In the genomic region with DNA sequence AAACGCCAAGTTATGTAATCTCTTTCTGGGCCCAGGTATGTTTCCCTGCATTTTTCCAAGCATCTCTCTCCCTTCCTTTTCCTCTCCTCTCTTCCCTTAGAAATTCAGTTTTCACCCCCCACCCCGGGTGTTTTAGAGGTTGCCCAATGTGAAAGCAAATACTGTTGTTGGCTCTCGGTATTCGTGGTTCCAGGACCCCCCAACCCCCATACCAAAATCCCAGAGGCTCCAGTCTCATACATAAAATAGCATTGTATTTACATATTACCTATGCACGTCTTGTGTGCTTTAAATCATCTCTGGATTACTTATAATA, we compare ENCODE assay signal across 8 cellular contexts. TPM values are rescaled to one million over a fixed set of nuclear protein-coding genes. Genes with fewer than 3 reads are reported as not detected.
DNase-seq lines count a peak whose midpoint lies in the region; ATAC-seq and TF ChIP-seq lines count a peak whose summit lies in the region.

No MANE protein-coding gene starts in this region.

- H3K9me3 Mint-ChIP-seq in activated CD4-positive, alpha-beta memory T cell treated with anti-CD3 and anti-CD28 coated beads for 36 hours: no peaks in the 10 kb centered on the region

- H3K27ac ChIP-seq in HEK293 (ENCODE audit: extremely low read depth, low read depth, low read length): no peak overlapping the region
- no peak overlapping the region for H3K27ac ChIP-seq in esophagus muscularis mucosa (replicated peaks in 1 of 4)

- H3K36me3 Mint-ChIP-seq in activated CD4-positive, alpha-beta memory T cell treated with anti-CD3 and anti-CD28 coated beads for 36 hours: no peaks in the 10 kb centered on the region

- no peaks in the 10 kb centered on the region for H3K36me3 ChIP-seq in HEK293 (ENCODE audit: control insufficient read depth in 2 of 2, insufficient read depth in 1 of 2, low read length in 2 of 2)
- no peaks in the 10 kb centered on the region for H3K36me3 ChIP-seq in neuron (ENCODE audit: insufficient read depth, low read length)
- H3K36me3 ChIP-seq in esophagus muscularis mucosa: no peaks in the 10 kb centered on the region
- H3K36me3 ChIP-seq in mucosa of descending colon (ENCODE audit: low read depth): no peaks in the 10 kb centered on the region

- TF ChIP-seq POLR2A in esophagus muscularis mucosa (IDR thresholded peaks at IDR 0.05; ENCODE audit: low read depth): no peak

- TF ChIP-seq EP300 in esophagus muscularis mucosa (IDR thresholded peaks at IDR 0.05): no peak

- no peaks in the 10 kb centered on the region; the same call in 1 of the 2 replicates for H3K4me1 ChIP-seq in HEK293 (ENCODE audit: control insufficient read depth, insufficient read depth, low read length)
- H3K4me1 ChIP-seq in neuron (ENCODE audit: insufficient read depth, low read length): peaks cover 7% of the 10 kb centered on the region
- H3K4me1 ChIP-seq in esophagus muscularis mucosa: peaks cover 4 to 13% (median 10%) of the 10 kb centered on the region in 4 donors
- H3K4me1 ChIP-seq in mucosa of descending colon (ENCODE audit: low read depth): no peaks in the 10 kb centered on the region

- H3K9me3 ChIP-seq in HEK293 (ENCODE audit: control insufficient read depth, insufficient read depth, low read depth, low read length): no peaks in the 10 kb centered on the region
- H3K9me3 ChIP-seq in neuron (ENCODE audit: low read length): no peaks in the 10 kb centered on the region
- H3K9me3 ChIP-seq in esophagus muscularis mucosa: no peaks in the 10 kb centered on the region
- H3K9me3 ChIP-seq in mucosa of descending colon: no peaks in the 10 kb centered on the region

- POLR2A ChIA-PET in HEK293 (lab: Yijun Ruan, JAX): interaction anchor here (1.0 kb wide), 2 partner anchors 407 to 409 kb away, joined by 4 to 6 read pairs; partner anchors contain the start of gene RRAGA
- POLR2A ChIA-PET in activated CD4-positive, alpha-beta memory T cell treated with anti-CD3 and anti-CD28 coated beads for 36 hours (lab: Charles Lee): interaction anchor here (1.0 kb wide), 2 partner anchors 78 to 79 kb away, joined by 3 to 4 read pairs; partner anchors contain the start of gene RPS6

- H2AFZ ChIP-seq in neuron (ENCODE audit: low read depth, low read length): peak overlapping the region; percentile 88

- 24% methylated on average over 5 of the region's 5 CpGs for WGBS in esophagus muscularis mucosa

- DNase-seq in activated CD4-positive, alpha-beta memory T cell treated with anti-CD3 and anti-CD28 coated beads for 36 hours: no peak
- DNase-seq in esophagus muscularis mucosa (ENCODE audit: extremely low spot score) (no peak), mucosa of descending colon (no peak), NCI-H446 treated with DMSO at 0.1 percent for 48 hours (lab: John Stamatoyannopoulos, UW) (no peak), NCI-H748 (lab: John Stamatoyannopoulos, UW; ENCODE audit: unreplicated experiment) (no peak)

- no peaks in the 10 kb centered on the region for H3K27me3 ChIP-seq in neuron (ENCODE audit: insufficient read depth, low read length)
- no peaks in the 10 kb centered on the region for H3K27me3 ChIP-seq in esophagus muscularis mucosa

- intact Hi-C loops in activated CD4-positive, alpha-beta memory T cell treated with anti-CD3 and anti-CD28 coated beads for 36 hours (cut with micrococcal nuclease): loop anchor here (1.0 to 10.0 kb wide), 10 partner anchors 49 to 1643 kb away; partner anchors contain the start of genes ACER2, DENND4C, HAUS6 and RPS6
- intact Hi-C loops in esophagus muscularis mucosa (cut with DNase I) (loop anchor here (2.0 to 10.0 kb wide), 4 partner anchors 77 to 410 kb away; partner anchors contain the start of genes RPS6 and RRAGA), mucosa of descending colon (cut with DNase I, micrococcal nuclease) (loop anchor here (5.0 kb wide), 2 partner anchors 75 to 355 kb away; partner anchors contain the start of genes HAUS6 (in 1 of the 2) and RPS6 (in 1 of the 2))

- CTCF ChIA-PET in HEK293 (lab: Yijun Ruan, JAX): interaction anchor here (0.6 to 4.0 kb wide), 20 partner anchors 11 to 1375 kb away, joined by 3 to 30 read pairs (median 4); partner anchors contain the start of gene RRAGA
- CTCF ChIA-PET in activated CD4-positive, alpha-beta memory T cell treated with anti-CD3 and anti-CD28 coated beads for 36 hours (lab: Charles Lee): interaction anchor here (0.7 to 4.4 kb wide), 28 partner anchors 10 to 1925 kb away, joined by 3 to 43 read pairs (median 4); partner anchors contain the start of gene RRAGA

- peak; percentile 26 for ATAC-seq in GM18511 (IDR thresholded peaks at IDR 0.05; ENCODE audit: unreplicated experiment)
- ATAC-seq in mucosa of descending colon: no peak

- peaks cover 5% of the 10 kb centered on the region for H3K4me1 Mint-ChIP-seq in activated CD4-positive, alpha-beta memory T cell treated with anti-CD3 and anti-CD28 coated beads for 36 hours (ENCODE audit: low read depth)

- H3K4me3 Mint-ChIP-seq in activated CD4-positive, alpha-beta memory T cell treated with anti-CD3 and anti-CD28 coated beads for 36 hours: no peak overlapping the region

- no peaks in the 10 kb centered on the region for H3K27me3 Mint-ChIP-seq in activated CD4-positive, alpha-beta memory T cell treated with anti-CD3 and anti-CD28 coated beads for 36 hours

- no peak overlapping the region for H3K4me3 ChIP-seq in HEK293 (ENCODE audit: low read depth, low read length)
- peak overlapping the region; percentile 31 for H3K4me3 ChIP-seq in neuron (ENCODE audit: low read length)
- H3K4me3 ChIP-seq in esophagus muscularis mucosa: peak overlapping the region in 2 of 4 donors; percentile 20 to 31
- H3K4me3 ChIP-seq in mucosa of descending colon: no peak overlapping the region

- TF ChIP-seq CTCF in HEK293 (tag by site-specific recombination; IDR thresholded peaks at IDR 0.05): no peak
- TF ChIP-seq CTCF in esophagus muscularis mucosa (IDR thresholded peaks at IDR 0.05): no peak
- no peak for TF ChIP-seq CTCF in mucosa of descending colon (IDR thresholded peaks at IDR 0.05)

- H3K27ac Mint-ChIP-seq in activated CD4-positive, alpha-beta memory T cell treated with anti-CD3 and anti-CD28 coated beads for 36 hours: peak overlapping the region; percentile 2

TF ChIP-seq in HEK293, 187 proteins besides CTCF, POLR2A, EP300 and RAD21:
- TF ChIP-seq ZNF629 (tag by site-specific recombination; IDR thresholded peaks at IDR 0.05) (0 out of 2 replicates have a peak, but pooled peaks have one; percentile 2), ZNF639 (tag by site-specific recombination; IDR thresholded peaks at IDR 0.05) (no peak), ZFP3 (tag by site-specific recombination; IDR thresholded peaks at IDR 0.05; ENCODE audit: low read depth) (no peak)

RNA-seq across cellular contexts. Expression of gene ACER2, which starts 48.8 kb away (rescaled TPM):
- total RNA-seq in activated CD4-positive, alpha-beta memory T cell treated with anti-CD3 and anti-CD28 coated beads for 36 hours: 1 to 10 TPM; 1.8 TPM
- total RNA-seq in esophagus muscularis mucosa (1 to 10 TPM; 1.8 to 4.1 (median 2.6) TPM), mucosa of descending colon (10 to 100 TPM in 2 of 3 donors, 1 to 10 TPM in 1; 5.3 to 11.5 (median 11.1) TPM)
